13 cellular contexts compared by ENCODE assay signal in the genomic region with DNA sequence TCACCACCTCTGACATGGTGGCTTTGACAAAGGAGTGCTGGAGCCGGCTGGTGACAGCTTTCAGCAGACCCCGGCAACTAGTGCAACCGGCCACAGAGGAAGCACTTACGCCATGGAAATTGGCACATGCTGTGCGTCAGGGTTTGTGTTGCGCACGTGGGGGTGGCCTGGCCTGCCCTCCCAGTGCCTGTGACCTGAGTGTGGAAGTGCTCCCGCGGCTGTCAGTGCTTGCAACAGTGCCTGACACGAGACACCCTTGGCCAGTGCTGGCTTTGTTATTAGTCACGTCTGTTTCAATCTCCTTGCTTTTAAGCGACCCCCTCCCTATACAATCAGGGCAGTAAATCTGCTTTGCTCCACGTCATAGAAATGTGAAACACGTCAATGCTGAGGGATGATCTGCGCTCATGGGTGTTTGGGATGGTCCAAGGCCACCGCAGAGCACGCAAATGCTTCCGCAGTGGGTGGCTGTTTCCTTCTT.
DNase-seq lines count a peak whose midpoint lies in the region; ATAC-seq and TF ChIP-seq lines count a peak whose summit lies in the region.
"Had no signal": no experiment of that assay in that cellular context is flagged by ENCODE, and none has a peak within 500 bp of the region (broad histone marks: within the 10 kb centered on the region; RNA-seq: fewer than 3 reads in every experiment).

No MANE protein-coding gene starts in this region.

- H3K27me3 Mint-ChIP-seq in immature natural killer cell (ENCODE audit: low read depth in 3 of 3) = peaks cover 4 to 14% (median 6%) of the 10 kb centered on the region in 3 donors

- H3K4me3 Mint-ChIP-seq in immature natural killer cell = no peak overlapping the region
- H3K4me3 Mint-ChIP-seq in stimulated activated effector memory CD8-positive, alpha-beta T cell treated with anti-CD3 and anti-CD28 coated beads, Interleukin-12 subunit alpha, Interleukin-12 subunit beta, amount 100 ng/mL, for 72 hours = no peak overlapping the region

- in situ Hi-C loops in astrocyte of the spinal cord (cut with HindIII; ENCODE audit: low sequenced_read_pairs) (no loop called here), GM13977 (cut with MboI; ENCODE audit: low pct_unique_long_range_greater_than_20kb, low sequenced_read_pairs, unreplicated experiment) (no loop called here)

- no peaks in the 10 kb centered on the region for H3K36me3 Mint-ChIP-seq in immature natural killer cell
- H3K36me3 Mint-ChIP-seq in stimulated activated effector memory CD8-positive, alpha-beta T cell treated with anti-CD3 and anti-CD28 coated beads, Interleukin-12 subunit alpha, Interleukin-12 subunit beta, amount 100 ng/mL, for 72 hours = peaks cover 11% of the 10 kb centered on the region

- H3K27ac Mint-ChIP-seq in immature natural killer cell = peak overlapping the region in 1 of 6 donors; percentile 44
- no peak overlapping the region for H3K27ac Mint-ChIP-seq in stimulated activated effector memory CD8-positive, alpha-beta T cell treated with anti-CD3 and anti-CD28 coated beads, Interleukin-12 subunit alpha, Interleukin-12 subunit beta, amount 100 ng/mL, for 72 hours

- no peaks in the 10 kb centered on the region for H3K9me3 Mint-ChIP-seq in immature natural killer cell
- peaks cover 2% of the 10 kb centered on the region for H3K9me3 Mint-ChIP-seq in stimulated activated effector memory CD8-positive, alpha-beta T cell treated with anti-CD3 and anti-CD28 coated beads, Interleukin-12 subunit alpha, Interleukin-12 subunit beta, amount 100 ng/mL, for 72 hours

- H3K4me1 Mint-ChIP-seq in immature natural killer cell = peaks cover 0 to 2% of the 10 kb centered on the region in 2 donors
- H3K4me1 Mint-ChIP-seq in stimulated activated effector memory CD8-positive, alpha-beta T cell treated with anti-CD3 and anti-CD28 coated beads, Interleukin-12 subunit alpha, Interleukin-12 subunit beta, amount 100 ng/mL, for 72 hours = no peaks in the 10 kb centered on the region

- peak; percentile 6 for ATAC-seq in stimulated activated effector memory CD8-positive, alpha-beta T cell treated with anti-CD3 and anti-CD28 coated beads, Interleukin-12 subunit alpha, Interleukin-12 subunit beta, amount 100 ng/mL, for 72 hours
- ATAC-seq: foreskin keratinocyte had no signal

- no peak overlapping the region for H3K4me3 ChIP-seq in astrocyte of the spinal cord (ENCODE audit: low read depth, low read length)

- peak; percentile 72 to 75 for DNase-seq in Kasumi-1 (lab: John Stamatoyannopoulos, UW)
- DNase-seq in astrocyte of the spinal cord (ENCODE audit: low read depth, low spot score) = peak; percentile 20
- DNase-seq in immature natural killer cell = peak; percentile 4 to 28 (median 7)
- DNase-seq in stimulated activated effector memory CD8-positive, alpha-beta T cell treated with anti-CD3 and anti-CD28 coated beads, Interleukin-12 subunit alpha, Interleukin-12 subunit beta, amount 100 ng/mL, for 72 hours (ENCODE audit: low spot score in 2 of 2) = no peak
- DNase-seq in NCI-H82 (lab: John Stamatoyannopoulos, UW) = no peak
- no peak for DNase-seq in DMS 273 (lab: John Stamatoyannopoulos, UW; ENCODE audit: unreplicated experiment)
- no peak for DNase-seq in NCI-H748 treated with DMSO at 0.1 percent for 48 hours (lab: John Stamatoyannopoulos, UW)
- no peak for DNase-seq in GM13977 (ENCODE audit: low spot score)
- DNase-seq: foreskin keratinocyte; KG1; NCI-H446 treated with DMSO at 0.1 percent for 48 hours; stimulated activated naive CD4-positive, alpha-beta T cell; T-helper 1 cell had no signal

- no peak for TF ChIP-seq CTCF in astrocyte of the spinal cord (IDR thresholded peaks at IDR 0.05; ENCODE audit: low read depth, low read length)
- no peak for TF ChIP-seq CTCF in GM13977 (IDR thresholded peaks at IDR 0.05; ENCODE audit: extremely low read depth, insufficient read depth, missing control alignments)

Comparison
In these comparisons a context has a peak if more than half of its experiments do, and no peak if none do; other contexts are left out.
1. DNase-seq: peak in Kasumi-1 (2 of 2), astrocyte of the spinal cord (single experiment) and immature natural killer cell (3 of 3); none in stimulated activated effector memory CD8-positive, alpha-beta T cell treated with anti-CD3 and anti-CD28 coated beads, Interleukin-12 subunit alpha, Interleukin-12 subunit beta, amount 100 ng/mL, for 72 hours (0 of 2), NCI-H82 (single experiment), DMS 273 (single experiment), NCI-H748 treated with DMSO at 0.1 percent for 48 hours (single experiment) and GM13977 (single experiment).